In the genomic region with DNA sequence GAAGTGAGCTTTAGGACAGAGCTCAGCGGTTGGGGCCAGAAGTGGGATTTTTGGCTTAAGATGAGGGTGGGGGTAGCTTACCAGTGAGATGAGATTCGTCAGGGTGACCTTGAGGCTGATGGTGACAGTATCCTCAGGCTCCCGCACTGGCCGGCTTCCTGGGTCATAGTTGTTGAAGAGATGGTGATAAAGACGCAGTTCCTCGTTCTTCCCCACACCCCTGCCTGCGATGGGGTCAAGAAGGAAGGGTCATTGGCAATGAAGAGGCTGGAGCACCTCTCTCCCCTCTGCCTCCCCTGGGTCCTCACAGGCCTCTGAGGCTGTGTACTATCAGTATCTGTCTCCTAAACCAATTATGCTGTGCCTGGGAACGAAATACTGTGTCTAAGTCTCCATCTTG, we compare ENCODE assay signal across 13 cellular contexts. TPM values are rescaled to one million over a fixed set of nuclear protein-coding genes. Genes with fewer than 3 reads are reported as not detected.
DNase-seq lines count a peak whose midpoint lies in the region; ATAC-seq, FAIRE-seq and TF ChIP-seq lines count a peak whose summit lies in the region.
"Had no signal": no experiment of that assay in that cellular context is flagged by ENCODE, and none has a peak within 500 bp of the region (broad histone marks: within the 10 kb centered on the region; RNA-seq: fewer than 3 reads in every experiment).

No MANE protein-coding gene starts in this region.

- no peak for TF ChIP-seq POLR2A in endothelial cell of umbilical vein (IDR thresholded peaks at IDR 0.05; ENCODE audit: low read depth, low read length)

- H3K4me3 ChIP-seq in RWPE2 (ENCODE audit: severe bottlenecking) = no peak overlapping the region
- no peak overlapping the region for H3K4me3 ChIP-seq in endothelial cell of umbilical vein (replicated peaks in 1 of 3; ENCODE audit: insufficient read depth in 1 of 3, low read depth in 1 of 3, low read length in 3 of 3)
- H3K4me3 ChIP-seq in small intestine (ENCODE audit: low read depth in 1 of 2, low read length in 2 of 2) = no peak overlapping the region

- H3K27me3 ChIP-seq in RWPE2 (ENCODE audit: insufficient read depth, poor library complexity, severe bottlenecking) = no peaks in the 10 kb centered on the region
- no peaks in the 10 kb centered on the region for H3K27me3 ChIP-seq in endothelial cell of umbilical vein (ENCODE audit: control insufficient read depth in 2 of 2, insufficient read depth in 2 of 2, low read length in 2 of 2)
- H3K27me3 ChIP-seq in small intestine (ENCODE audit: control insufficient read depth in 2 of 2, insufficient read depth in 2 of 2, low read length in 2 of 2) = no peaks in the 10 kb centered on the region

- H3K27ac ChIP-seq in RWPE2 (ENCODE audit: poor library complexity, severe bottlenecking) (peak overlapping the region; percentile 9), endothelial cell of umbilical vein (ENCODE audit: insufficient read depth, low read depth, low read length) (no peak overlapping the region), small intestine (ENCODE audit: low read depth in 1 of 2, low read length in 1 of 2) (peak overlapping the region in 1 of 2 donors; percentile 7)

- no peaks in the 10 kb centered on the region for H3K36me3 Mint-ChIP-seq in activated CD4-positive, alpha-beta T cell treated with anti-CD3 and anti-CD28 coated beads, Interleukin-2, amount 10 ng/mL, durations not matched to agents 7 days and 5 days (ENCODE audit: low read depth)
- H3K36me3 Mint-ChIP-seq in stimulated activated memory B cell treated with anti-CD40 and anti-IgM and Interleukin-4, amounts not matched to agents 10 μg/mL and 1 μg/mL and 100 μg/mL, for 72 hours = peaks cover 10% of the 10 kb centered on the region

- no peak for ATAC-seq in RWPE2 (ENCODE audit: low read depth)
- ATAC-seq in stimulated activated memory B cell treated with anti-CD40 and anti-IgM and Interleukin-4, amounts not matched to agents 10 μg/mL and 1 μg/mL and 100 μg/mL, for 72 hours = no peak

- H3K79me2 ChIP-seq in endothelial cell of umbilical vein (ENCODE audit: control insufficient read depth, insufficient read depth, low read length) = no peaks in the 10 kb centered on the region

- H3K27me3 Mint-ChIP-seq in activated CD4-positive, alpha-beta T cell treated with anti-CD3 and anti-CD28 coated beads, Interleukin-2, amount 10 ng/mL, durations not matched to agents 7 days and 5 days = peaks cover 20% of the 10 kb centered on the region
- H3K27me3 Mint-ChIP-seq in stimulated activated memory B cell treated with anti-CD40 and anti-IgM and Interleukin-4, amounts not matched to agents 10 μg/mL and 1 μg/mL and 100 μg/mL, for 72 hours = peaks cover 10% of the 10 kb centered on the region

- intact Hi-C loops in endothelial cell of umbilical vein (cut with micrococcal nuclease) = loop anchor here (5.0 kb wide), 2 partner anchors 115 to 170 kb away; a partner anchor contains a TSS

- no peak overlapping the region for H3K9ac ChIP-seq in endothelial cell of umbilical vein (replicated peaks; ENCODE audit: extremely low read depth, insufficient read depth, low read length)

- no peaks in the 10 kb centered on the region for H3K9me1 ChIP-seq in endothelial cell of umbilical vein (replicated peaks; ENCODE audit: control insufficient read depth, extremely low read depth, insufficient read depth, low read length)

- H3K9me3 ChIP-seq in RWPE2 (ENCODE audit: severe bottlenecking) = no peaks in the 10 kb centered on the region
- H3K9me3 ChIP-seq in endothelial cell of umbilical vein (replicated peaks; ENCODE audit: control insufficient read depth, insufficient read depth, low read length) = no peaks in the 10 kb centered on the region
- no peaks in the 10 kb centered on the region for H3K9me3 ChIP-seq in small intestine (ENCODE audit: control insufficient read depth, low read depth)

- no peaks in the 10 kb centered on the region for H4K20me1 ChIP-seq in endothelial cell of umbilical vein (replicated peaks; ENCODE audit: control insufficient read depth, extremely low read depth, insufficient read depth, low read length)

- H3K4me2 ChIP-seq in endothelial cell of umbilical vein (ENCODE audit: insufficient read depth, low read length) = no peak overlapping the region

- DNase-seq in activated CD4-positive, alpha-beta T cell treated with anti-CD3 and anti-CD28 coated beads, Interleukin-2, amount 10 ng/mL, durations not matched to agents 7 days and 5 days = no peak
- no peak for DNase-seq in activated CD4-positive, alpha-beta T cell treated with anti-CD3 and anti-CD28 coated beads, Interleukin-2, amount 50 U/mL, for 4 hours
- DNase-seq in RWPE2 (ENCODE audit: low spot score) (no peak), endothelial cell of umbilical vein (ENCODE audit: low read depth, low spot score) (no peak), small intestine (no peak)
- DNase-seq in stimulated activated CD4-positive, alpha-beta T cell treated with anti-CD3 and anti-CD28 coated beads, Interleukin-15, amount 100 ng/mL, for 24 hours = no peak
- no peak for DNase-seq in activated CD8-positive, alpha-beta memory T cell treated with anti-CD3 and anti-CD28 coated beads, Interleukin-2, amount 50 U/mL, for 4 hours
- DNase-seq: KBM-7; NCI-H1930; stimulated activated CD4-positive, alpha-beta T cell treated with anti-CD3 and anti-CD28 coated beads, Interleukin-2, amount 100 ng/mL, for 48 hours had no signal

- BruUV-seq in endothelial cell of umbilical vein (replicated peaks; lab: Mats Ljungman, UMichigan) = no TSS peak

- POLR2A ChIA-PET in activated CD4-positive, alpha-beta T cell treated with anti-CD3 and anti-CD28 coated beads, Interleukin-2, amount 10 ng/mL, durations not matched to agents 7 days and 5 days (lab: Charles Lee) = no interaction called here
- POLR2A ChIA-PET in endothelial cell of umbilical vein (lab: Charles Lee) = interaction anchor here (1.3 kb wide), 1 partner anchor 192 kb away, joined by 6 read pairs; a partner anchor contains a TSS

- 48 to 70% (median 54%) methylated on average over 8 of the region's 8 CpGs for WGBS in small intestine, 3 donors

- CTCF ChIA-PET in activated CD4-positive, alpha-beta T cell treated with anti-CD3 and anti-CD28 coated beads, Interleukin-2, amount 10 ng/mL, durations not matched to agents 7 days and 5 days (lab: Charles Lee) = interaction anchor here (0.8 to 2.7 kb wide), 8 partner anchors 9 to 177 kb away, joined by 3 to 8 read pairs (median 4); a partner anchor contains a TSS
- CTCF ChIA-PET in endothelial cell of umbilical vein (lab: Charles Lee) = interaction anchor here (0.9 to 6.9 kb wide), 14 partner anchors 22 to 335 kb away, joined by 3 to 70 read pairs (median 4); a partner anchor contains a TSS

- peak overlapping the region; percentile 6 for H2AFZ ChIP-seq in endothelial cell of umbilical vein (ENCODE audit: low read depth, low read length)

- peaks cover 41% of the 10 kb centered on the region for H3K4me1 Mint-ChIP-seq in activated CD4-positive, alpha-beta T cell treated with anti-CD3 and anti-CD28 coated beads, Interleukin-2, amount 10 ng/mL, durations not matched to agents 7 days and 5 days
- peaks cover 48% of the 10 kb centered on the region for H3K4me1 Mint-ChIP-seq in stimulated activated memory B cell treated with anti-CD40 and anti-IgM and Interleukin-4, amounts not matched to agents 10 μg/mL and 1 μg/mL and 100 μg/mL, for 72 hours

- H3K36me3 ChIP-seq in RWPE2 (ENCODE audit: low read depth) = peaks cover 2% of the 10 kb centered on the region; the same call in 1 of the 2 replicates
- no peaks in the 10 kb centered on the region for H3K36me3 ChIP-seq in endothelial cell of umbilical vein (ENCODE audit: control insufficient read depth in 2 of 2, extremely low read depth in 1 of 2, insufficient read depth in 2 of 2, low read length in 2 of 2)
- no peaks in the 10 kb centered on the region for H3K36me3 ChIP-seq in small intestine (ENCODE audit: control insufficient read depth in 2 of 2, insufficient read depth in 2 of 2, low read length in 2 of 2)

- no peak overlapping the region for H3K4me3 Mint-ChIP-seq in activated CD4-positive, alpha-beta T cell treated with anti-CD3 and anti-CD28 coated beads, Interleukin-2, amount 10 ng/mL, durations not matched to agents 7 days and 5 days
- H3K4me3 Mint-ChIP-seq in stimulated activated memory B cell treated with anti-CD40 and anti-IgM and Interleukin-4, amounts not matched to agents 10 μg/mL and 1 μg/mL and 100 μg/mL, for 72 hours = no peak overlapping the region

- dilution Hi-C loops in endothelial cell of umbilical vein (cut with MboI; ENCODE audit: extremely low pct_ligation_motif_present, low sequenced_read_pairs) = no loop called here

- H3K27ac Mint-ChIP-seq in activated CD4-positive, alpha-beta T cell treated with anti-CD3 and anti-CD28 coated beads, Interleukin-2, amount 10 ng/mL, durations not matched to agents 7 days and 5 days = peak overlapping the region; percentile 72
- H3K27ac Mint-ChIP-seq in stimulated activated memory B cell treated with anti-CD40 and anti-IgM and Interleukin-4, amounts not matched to agents 10 μg/mL and 1 μg/mL and 100 μg/mL, for 72 hours = peak overlapping the region; percentile 9

- H3K9me3 Mint-ChIP-seq in activated CD4-positive, alpha-beta T cell treated with anti-CD3 and anti-CD28 coated beads, Interleukin-2, amount 10 ng/mL, durations not matched to agents 7 days and 5 days = no peaks in the 10 kb centered on the region
- no peaks in the 10 kb centered on the region for H3K9me3 Mint-ChIP-seq in stimulated activated memory B cell treated with anti-CD40 and anti-IgM and Interleukin-4, amounts not matched to agents 10 μg/mL and 1 μg/mL and 100 μg/mL, for 72 hours

- no peak for FAIRE-seq in endothelial cell of umbilical vein (lab: Jason Lieb, UNC)
- FAIRE-seq in small intestine (lab: Jason Lieb, UNC) = no peak

- no peak for TF ChIP-seq CTCF in RWPE2 (IDR thresholded peaks at IDR 0.05; ENCODE audit: poor library complexity, severe bottlenecking)
- no peak for TF ChIP-seq CTCF in endothelial cell of umbilical vein (IDR thresholded peaks at IDR 0.05; ENCODE audit: extremely low read depth in 1 of 2, insufficient read depth in 1 of 2, low read depth in 1 of 2, low read length in 2 of 2)

- H3K4me1 ChIP-seq in RWPE2 (ENCODE audit: insufficient read depth, poor library complexity, severe bottlenecking) (peaks cover 4% of the 10 kb centered on the region), endothelial cell of umbilical vein (ENCODE audit: control insufficient read depth, extremely low read depth, insufficient read depth, low read length) (peaks cover 10% of the 10 kb centered on the region), small intestine (ENCODE audit: control insufficient read depth in 2 of 2, insufficient read depth in 1 of 2, low read depth in 1 of 2, low read length in 1 of 2) (no peaks in the 10 kb centered on the region)

RNA-seq across cellular contexts. Expression of a gene that starts 0.4 kb away (rescaled TPM):
- under 1 TPM; 0.25 to 0.42 TPM for total RNA-seq in activated CD4-positive, alpha-beta T cell treated with anti-CD3 and anti-CD28 coated beads, Interleukin-2, amount 10 ng/mL, durations not matched to agents 7 days and 5 days
- total RNA-seq in endothelial cell of umbilical vein = 0.76 and 0.84 TPM in 2 replicates
- 1.1 and 1.3 TPM in 2 replicates for polyA plus RNA-seq in endothelial cell of umbilical vein
- polyA plus RNA-seq in endothelial cell of umbilical vein (2011; cell fraction: cytosol; rRNA removed) = 0.50 and 0.66 TPM in 2 replicates
- 0.53 and 0.66 TPM in 2 replicates for polyA plus RNA-seq in endothelial cell of umbilical vein (2011; cell fraction: nucleus; rRNA removed)
- polyA plus RNA-seq in endothelial cell of umbilical vein (2012) = 1.0 and 2.5 TPM in 2 replicates
- polyA minus RNA-seq in endothelial cell of umbilical vein = 0.38 and 1.4 TPM in 2 replicates
- polyA minus RNA-seq in endothelial cell of umbilical vein (2011; cell fraction: cytosol; rRNA and poly(A)+ RNA removed) = not detected
- polyA minus RNA-seq in endothelial cell of umbilical vein (2011; cell fraction: nucleus; rRNA and poly(A)+ RNA removed) = 0.53 and 0.72 TPM in 2 replicates
- under 1 TPM; 0.27 to 0.66 (median 0.45) TPM for polyA plus RNA-seq in small intestine

RNA-seq across cellular contexts. Expression of a gene that starts 3.2 kb away (rescaled TPM):
- under 1 TPM; 0.77 to 0.92 TPM for total RNA-seq in activated CD4-positive, alpha-beta T cell treated with anti-CD3 and anti-CD28 coated beads, Interleukin-2, amount 10 ng/mL, durations not matched to agents 7 days and 5 days
- total RNA-seq in endothelial cell of umbilical vein = 1.0 and 1.5 TPM in 2 replicates
- polyA plus RNA-seq in endothelial cell of umbilical vein = 0.68 and 0.86 TPM in 2 replicates
- polyA plus RNA-seq in endothelial cell of umbilical vein (2011; cell fraction: cytosol; rRNA removed) = 0.36 and 0.62 TPM in 2 replicates
- 0.75 and 1.3 TPM in 2 replicates for polyA plus RNA-seq in endothelial cell of umbilical vein (2011; cell fraction: nucleus; rRNA removed)
- polyA plus RNA-seq in endothelial cell of umbilical vein (2012) = 0.39 and 1.6 TPM in 2 replicates
- polyA minus RNA-seq in endothelial cell of umbilical vein = 0.75 and 1.1 TPM in 2 replicates
- not detected for polyA minus RNA-seq in endothelial cell of umbilical vein (2011; cell fraction: cytosol; rRNA and poly(A)+ RNA removed)
- 1.3 and 3.8 TPM in 2 replicates for polyA minus RNA-seq in endothelial cell of umbilical vein (2011; cell fraction: nucleus; rRNA and poly(A)+ RNA removed)
- 1 to 10 TPM in 1 of 3 donors, under 1 TPM in 2; 0.45 to 2.2 (median 0.81) TPM for polyA plus RNA-seq in small intestine

RNA-seq across cellular contexts. Expression of a gene that starts 29.5 kb away (rescaled TPM):
- total RNA-seq in activated CD4-positive, alpha-beta T cell treated with anti-CD3 and anti-CD28 coated beads, Interleukin-2, amount 10 ng/mL, durations not matched to agents 7 days and 5 days = not detected
- not detected in 2 replicates for total RNA-seq in endothelial cell of umbilical vein
- polyA plus RNA-seq in endothelial cell of umbilical vein = not detected in 2 replicates
- not detected in 2 replicates for polyA plus RNA-seq in endothelial cell of umbilical vein (2011; cell fraction: cytosol; rRNA removed)
- polyA plus RNA-seq in endothelial cell of umbilical vein (2011; cell fraction: nucleus; rRNA removed) = not detected in 2 replicates
- polyA plus RNA-seq in endothelial cell of umbilical vein (2012) = 0.35 and 0.70 TPM in 2 replicates
- polyA minus RNA-seq in endothelial cell of umbilical vein = not detected in 2 replicates
- polyA minus RNA-seq in endothelial cell of umbilical vein (2011; cell fraction: cytosol; rRNA and poly(A)+ RNA removed) = not detected
- not detected in 2 replicates for polyA minus RNA-seq in endothelial cell of umbilical vein (2011; cell fraction: nucleus; rRNA and poly(A)+ RNA removed)
- under 1 TPM in 1 of 3 donors, not detected in 2; 0.06 TPM for polyA plus RNA-seq in small intestine
- total RNA-seq: glomerular endothelial cell, posterior vena cava had no signal

RNA-seq across cellular contexts. Expression of a gene that starts 37.3 kb away (rescaled TPM):
- 10 to 100 TPM; 73.0 to 75.3 TPM for total RNA-seq in activated CD4-positive, alpha-beta T cell treated with anti-CD3 and anti-CD28 coated beads, Interleukin-2, amount 10 ng/mL, durations not matched to agents 7 days and 5 days
- total RNA-seq in endothelial cell of umbilical vein = 50.2 and 58.2 TPM in 2 replicates
- polyA plus RNA-seq in endothelial cell of umbilical vein (95.2 and 110 TPM in 2 replicates), small intestine (10 to 100 TPM; 55.1 to 79.2 (median 66.4) TPM)
- 58.8 and 69.9 TPM in 2 replicates for polyA plus RNA-seq in endothelial cell of umbilical vein (2011; cell fraction: cytosol; rRNA removed)
- polyA plus RNA-seq in endothelial cell of umbilical vein (2011; cell fraction: nucleus; rRNA removed) = 36.2 and 41.8 TPM in 2 replicates
- polyA plus RNA-seq in endothelial cell of umbilical vein (2012) = 43.6 and 61.0 TPM in 2 replicates
- 49.5 and 53.3 TPM in 2 replicates for polyA minus RNA-seq in endothelial cell of umbilical vein
- polyA minus RNA-seq in endothelial cell of umbilical vein (2011; cell fraction: cytosol; rRNA and poly(A)+ RNA removed) = 31.9 TPM
- 16.2 and 18.0 TPM in 2 replicates for polyA minus RNA-seq in endothelial cell of umbilical vein (2011; cell fraction: nucleus; rRNA and poly(A)+ RNA removed)

RNA-seq across cellular contexts. Expression of a gene that starts 37.5 kb away (rescaled TPM):
- 100 to 1,000 TPM; 254 to 273 TPM for total RNA-seq in activated CD4-positive, alpha-beta T cell treated with anti-CD3 and anti-CD28 coated beads, Interleukin-2, amount 10 ng/mL, durations not matched to agents 7 days and 5 days
- 60.2 and 61.0 TPM in 2 replicates for total RNA-seq in endothelial cell of umbilical vein
- polyA plus RNA-seq in endothelial cell of umbilical vein (87.6 and 121 TPM in 2 replicates), small intestine (100 to 1,000 TPM; 108 to 132 (median 126) TPM)
- 89.6 and 94.4 TPM in 2 replicates for polyA plus RNA-seq in endothelial cell of umbilical vein (2011; cell fraction: cytosol; rRNA removed)
- polyA plus RNA-seq in endothelial cell of umbilical vein (2011; cell fraction: nucleus; rRNA removed) = 92.1 and 116 TPM in 2 replicates
- polyA plus RNA-seq in endothelial cell of umbilical vein (2012) = 71.6 and 77.0 TPM in 2 replicates
- polyA minus RNA-seq in endothelial cell of umbilical vein = 69.9 and 71.4 TPM in 2 replicates
- polyA minus RNA-seq in endothelial cell of umbilical vein (2011; cell fraction: cytosol; rRNA and poly(A)+ RNA removed) = 120 TPM
- polyA minus RNA-seq in endothelial cell of umbilical vein (2011; cell fraction: nucleus; rRNA and poly(A)+ RNA removed) = 18.8 and 28.9 TPM in 2 replicates
